In the genomic region with DNA sequence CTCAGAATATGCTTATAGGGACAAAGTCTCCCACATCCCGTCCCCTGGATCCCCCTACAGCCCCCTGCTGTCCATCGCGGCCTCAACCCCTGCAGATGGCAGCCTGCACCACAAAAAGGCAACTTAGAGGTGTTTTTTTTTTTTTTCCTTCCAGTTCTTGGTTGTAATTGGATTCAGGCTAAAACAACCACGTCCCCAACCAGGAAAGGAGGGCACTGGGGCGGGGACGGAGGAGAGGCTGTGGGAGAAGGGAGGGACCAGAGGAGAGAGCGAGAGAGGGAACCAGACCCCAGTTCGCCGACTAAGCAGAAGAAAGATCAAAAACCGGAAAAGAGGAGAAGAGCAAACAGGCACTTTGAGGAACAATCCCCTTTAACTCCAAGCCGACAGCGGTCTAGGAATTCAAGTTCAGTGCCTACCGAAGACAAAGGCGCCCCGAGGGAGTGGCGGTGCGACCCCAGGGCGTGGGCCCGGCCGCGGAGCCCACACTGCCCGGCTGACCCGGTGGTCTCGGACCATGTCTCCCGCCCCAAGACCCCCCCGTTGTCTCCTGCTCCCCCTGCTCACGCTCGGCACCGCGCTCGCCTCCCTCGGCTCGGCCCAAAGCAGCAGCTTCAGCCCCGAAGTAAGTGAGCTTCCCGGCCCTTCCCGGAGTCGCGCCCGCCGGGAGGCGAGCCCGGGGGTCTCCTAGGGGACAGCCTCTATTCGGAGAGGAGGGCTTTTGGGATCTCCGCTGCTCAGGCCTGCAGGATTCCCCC, we compare ENCODE assay signal across 1 cellular context.
TF ChIP-seq lines count a peak whose summit lies in the region.

A gene (plus strand): TSS at position 285 of the 758 bp plus-strand sequence. CDS start 233 bp downstream, at position 518.

TF ChIP-seq in HepG2, 621 proteins besides CTCF, POLR2A, EP300 and RAD21 (continued from another document and continues in another):
- TF ChIP-seq, protein P1, sequence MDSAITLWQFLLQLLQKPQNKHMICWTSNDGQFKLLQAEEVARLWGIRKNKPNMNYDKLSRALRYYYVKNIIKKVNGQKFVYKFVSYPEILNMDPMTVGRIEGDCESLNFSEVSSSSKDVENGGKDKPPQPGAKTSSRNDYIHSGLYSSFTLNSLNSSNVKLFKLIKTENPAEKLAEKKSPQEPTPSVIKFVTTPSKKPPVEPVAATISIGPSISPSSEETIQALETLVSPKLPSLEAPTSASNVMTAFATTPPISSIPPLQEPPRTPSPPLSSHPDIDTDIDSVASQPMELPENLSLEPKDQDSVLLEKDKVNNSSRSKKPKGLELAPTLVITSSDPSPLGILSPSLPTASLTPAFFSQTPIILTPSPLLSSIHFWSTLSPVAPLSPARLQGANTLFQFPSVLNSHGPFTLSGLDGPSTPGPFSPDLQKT (CRISPR knock-in tag; IDR thresholded peaks at IDR 0.05; ENCODE audit: borderline replicate concordance) = no peak
- TF ChIP-seq NFKBIZ (CRISPR knock-in tag; IDR thresholded peaks at IDR 0.05) = no peak
- no peak for TF ChIP-seq ZFP82 (CRISPR knock-in tag; IDR thresholded peaks at IDR 0.05; ENCODE audit: borderline replicate concordance)
- TF ChIP-seq ESRRA (CRISPR knock-in tag; IDR thresholded peaks at IDR 0.05; ENCODE audit: low read depth) = no peak
- 0 out of 2 replicates have a peak, but pooled peaks have one; percentile 21 for TF ChIP-seq SNAPC2 (CRISPR knock-in tag; IDR thresholded peaks at IDR 0.05)
- TF ChIP-seq ZSCAN30 (CRISPR knock-in tag; IDR thresholded peaks at IDR 0.05) = no peak
- no peak for TF ChIP-seq FOXO1 (CRISPR knock-in tag; IDR thresholded peaks at IDR 0.05)
- TF ChIP-seq LCORL (IDR thresholded peaks at IDR 0.05) = no peak
- no peak for TF ChIP-seq LCORL (CRISPR knock-in tag; IDR thresholded peaks at IDR 0.05)
- no peak for TF ChIP-seq RNF2 (conservative IDR thresholded peaks at IDR 0.05; ENCODE audit: low read depth)
- 0 out of 2 replicates have a peak, but pooled peaks have one; percentile 18 for TF ChIP-seq CCDC6 (CRISPR knock-in tag; IDR thresholded peaks at IDR 0.05)
- TF ChIP-seq GATAD1 (CRISPR knock-in tag; IDR thresholded peaks at IDR 0.05) = 0 out of 2 replicates have a peak, but pooled peaks have one; percentile 16
- TF ChIP-seq, protein P2, sequence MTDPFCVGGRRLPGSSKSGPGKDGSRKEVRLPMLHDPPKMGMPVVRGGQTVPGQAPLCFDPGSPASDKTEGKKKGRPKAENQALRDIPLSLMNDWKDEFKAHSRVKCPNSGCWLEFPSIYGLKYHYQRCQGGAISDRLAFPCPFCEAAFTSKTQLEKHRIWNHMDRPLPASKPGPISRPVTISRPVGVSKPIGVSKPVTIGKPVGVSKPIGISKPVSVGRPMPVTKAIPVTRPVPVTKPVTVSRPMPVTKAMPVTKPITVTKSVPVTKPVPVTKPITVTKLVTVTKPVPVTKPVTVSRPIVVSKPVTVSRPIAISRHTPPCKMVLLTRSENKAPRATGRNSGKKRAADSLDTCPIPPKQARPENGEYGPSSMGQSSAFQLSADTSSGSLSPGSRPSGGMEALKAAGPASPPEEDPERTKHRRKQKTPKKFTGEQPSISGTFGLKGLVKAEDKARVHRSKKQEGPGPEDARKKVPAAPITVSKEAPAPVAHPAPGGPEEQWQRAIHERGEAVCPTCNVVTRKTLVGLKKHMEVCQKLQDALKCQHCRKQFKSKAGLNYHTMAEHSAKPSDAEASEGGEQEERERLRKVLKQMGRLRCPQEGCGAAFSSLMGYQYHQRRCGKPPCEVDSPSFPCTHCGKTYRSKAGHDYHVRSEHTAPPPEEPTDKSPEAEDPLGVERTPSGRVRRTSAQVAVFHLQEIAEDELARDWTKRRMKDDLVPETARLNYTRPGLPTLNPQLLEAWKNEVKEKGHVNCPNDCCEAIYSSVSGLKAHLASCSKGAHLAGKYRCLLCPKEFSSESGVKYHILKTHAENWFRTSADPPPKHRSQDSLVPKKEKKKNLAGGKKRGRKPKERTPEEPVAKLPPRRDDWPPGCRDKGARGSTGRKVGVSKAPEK (CRISPR knock-in tag; IDR thresholded peaks at IDR 0.05; ENCODE audit: borderline replicate concordance) = peak; percentile 69; the same call in 1 of the 2 replicates
- TF ChIP-seq MYNN (CRISPR knock-in tag; IDR thresholded peaks at IDR 0.05; ENCODE audit: low read depth) = no peak
- TF ChIP-seq HNF4A (CRISPR knock-in tag; IDR thresholded peaks at IDR 0.05) = no peak
- TF ChIP-seq, protein P3, sequence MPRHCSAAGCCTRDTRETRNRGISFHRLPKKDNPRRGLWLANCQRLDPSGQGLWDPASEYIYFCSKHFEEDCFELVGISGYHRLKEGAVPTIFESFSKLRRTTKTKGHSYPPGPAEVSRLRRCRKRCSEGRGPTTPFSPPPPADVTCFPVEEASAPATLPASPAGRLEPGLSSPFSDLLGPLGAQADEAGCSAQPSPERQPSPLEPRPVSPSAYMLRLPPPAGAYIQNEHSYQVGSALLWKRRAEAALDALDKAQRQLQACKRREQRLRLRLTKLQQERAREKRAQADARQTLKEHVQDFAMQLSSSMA (CRISPR knock-in tag; IDR thresholded peaks at IDR 0.05) = no peak
- TF ChIP-seq SIX1 (CRISPR knock-in tag; IDR thresholded peaks at IDR 0.05; ENCODE audit: borderline replicate concordance) = no peak
- no peak for TF ChIP-seq CREB1 (IDR thresholded peaks at IDR 0.05)
- no peak for TF ChIP-seq CREB1 (CRISPR knock-in tag; IDR thresholded peaks at IDR 0.05)
- TF ChIP-seq RBFOX2 (IDR thresholded peaks at IDR 0.05; ENCODE audit: low read depth, low read length) = no peak
- TF ChIP-seq, protein P4, sequence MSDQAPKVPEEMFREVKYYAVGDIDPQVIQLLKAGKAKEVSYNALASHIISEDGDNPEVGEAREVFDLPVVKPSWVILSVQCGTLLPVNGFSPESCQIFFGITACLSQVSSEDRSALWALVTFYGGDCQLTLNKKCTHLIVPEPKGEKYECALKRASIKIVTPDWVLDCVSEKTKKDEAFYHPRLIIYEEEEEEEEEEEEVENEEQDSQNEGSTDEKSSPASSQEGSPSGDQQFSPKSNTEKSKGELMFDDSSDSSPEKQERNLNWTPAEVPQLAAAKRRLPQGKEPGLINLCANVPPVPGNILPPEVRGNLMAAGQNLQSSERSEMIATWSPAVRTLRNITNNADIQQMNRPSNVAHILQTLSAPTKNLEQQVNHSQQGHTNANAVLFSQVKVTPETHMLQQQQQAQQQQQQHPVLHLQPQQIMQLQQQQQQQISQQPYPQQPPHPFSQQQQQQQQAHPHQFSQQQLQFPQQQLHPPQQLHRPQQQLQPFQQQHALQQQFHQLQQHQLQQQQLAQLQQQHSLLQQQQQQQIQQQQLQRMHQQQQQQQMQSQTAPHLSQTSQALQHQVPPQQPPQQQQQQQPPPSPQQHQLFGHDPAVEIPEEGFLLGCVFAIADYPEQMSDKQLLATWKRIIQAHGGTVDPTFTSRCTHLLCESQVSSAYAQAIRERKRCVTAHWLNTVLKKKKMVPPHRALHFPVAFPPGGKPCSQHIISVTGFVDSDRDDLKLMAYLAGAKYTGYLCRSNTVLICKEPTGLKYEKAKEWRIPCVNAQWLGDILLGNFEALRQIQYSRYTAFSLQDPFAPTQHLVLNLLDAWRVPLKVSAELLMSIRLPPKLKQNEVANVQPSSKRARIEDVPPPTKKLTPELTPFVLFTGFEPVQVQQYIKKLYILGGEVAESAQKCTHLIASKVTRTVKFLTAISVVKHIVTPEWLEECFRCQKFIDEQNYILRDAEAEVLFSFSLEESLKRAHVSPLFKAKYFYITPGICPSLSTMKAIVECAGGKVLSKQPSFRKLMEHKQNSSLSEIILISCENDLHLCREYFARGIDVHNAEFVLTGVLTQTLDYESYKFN (CRISPR knock-in tag; conservative IDR thresholded peaks at IDR 0.05) = peak; percentile 1; the same call in 1 of the 2 replicates
- peak; percentile 93 for TF ChIP-seq AGO2 (optimal IDR thresholded peaks at IDR 0.05; ENCODE audit: low read depth, low read length)
- TF ChIP-seq RAD51 (IDR thresholded peaks at IDR 0.05; ENCODE audit: borderline replicate concordance) = no peak
- TF ChIP-seq, protein P5, sequence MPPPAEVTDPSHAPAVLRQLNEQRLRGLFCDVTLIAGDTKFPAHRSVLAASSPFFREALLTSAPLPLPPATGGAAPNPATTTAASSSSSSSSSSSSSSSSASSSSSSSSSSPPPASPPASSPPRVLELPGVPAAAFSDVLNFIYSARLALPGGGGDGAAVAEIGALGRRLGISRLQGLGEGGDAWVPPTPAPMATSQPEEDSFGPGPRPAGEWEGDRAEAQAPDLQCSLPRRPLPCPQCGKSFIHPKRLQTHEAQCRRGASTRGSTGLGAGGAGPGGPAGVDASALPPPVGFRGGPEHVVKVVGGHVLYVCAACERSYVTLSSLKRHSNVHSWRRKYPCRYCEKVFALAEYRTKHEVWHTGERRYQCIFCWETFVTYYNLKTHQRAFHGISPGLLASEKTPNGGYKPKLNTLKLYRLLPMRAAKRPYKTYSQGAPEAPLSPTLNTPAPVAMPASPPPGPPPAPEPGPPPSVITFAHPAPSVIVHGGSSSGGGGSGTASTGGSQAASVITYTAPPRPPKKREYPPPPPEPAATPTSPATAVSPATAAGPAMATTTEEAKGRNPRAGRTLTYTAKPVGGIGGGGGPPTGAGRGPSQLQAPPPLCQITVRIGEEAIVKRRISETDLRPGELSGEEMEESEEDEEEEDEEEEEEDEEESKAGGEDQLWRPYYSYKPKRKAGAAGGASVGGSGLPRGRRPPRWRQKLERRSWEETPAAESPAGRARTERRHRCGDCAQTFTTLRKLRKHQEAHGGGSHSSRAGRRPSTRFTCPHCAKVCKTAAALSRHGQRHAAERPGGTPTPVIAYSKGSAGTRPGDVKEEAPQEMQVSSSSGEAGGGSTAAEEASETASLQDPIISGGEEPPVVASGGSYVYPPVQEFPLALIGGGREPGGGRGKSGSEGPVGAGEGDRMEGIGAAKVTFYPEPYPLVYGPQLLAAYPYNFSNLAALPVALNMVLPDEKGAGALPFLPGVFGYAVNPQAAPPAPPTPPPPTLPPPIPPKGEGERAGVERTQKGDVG (CRISPR knock-in tag; IDR thresholded peaks at IDR 0.05; ENCODE audit: borderline replicate concordance) = 0 out of 2 replicates have a peak, but pooled peaks have one; percentile 20
- TF ChIP-seq TGIF2 (CRISPR knock-in tag; IDR thresholded peaks at IDR 0.05) = no peak
- TF ChIP-seq, protein P6, sequence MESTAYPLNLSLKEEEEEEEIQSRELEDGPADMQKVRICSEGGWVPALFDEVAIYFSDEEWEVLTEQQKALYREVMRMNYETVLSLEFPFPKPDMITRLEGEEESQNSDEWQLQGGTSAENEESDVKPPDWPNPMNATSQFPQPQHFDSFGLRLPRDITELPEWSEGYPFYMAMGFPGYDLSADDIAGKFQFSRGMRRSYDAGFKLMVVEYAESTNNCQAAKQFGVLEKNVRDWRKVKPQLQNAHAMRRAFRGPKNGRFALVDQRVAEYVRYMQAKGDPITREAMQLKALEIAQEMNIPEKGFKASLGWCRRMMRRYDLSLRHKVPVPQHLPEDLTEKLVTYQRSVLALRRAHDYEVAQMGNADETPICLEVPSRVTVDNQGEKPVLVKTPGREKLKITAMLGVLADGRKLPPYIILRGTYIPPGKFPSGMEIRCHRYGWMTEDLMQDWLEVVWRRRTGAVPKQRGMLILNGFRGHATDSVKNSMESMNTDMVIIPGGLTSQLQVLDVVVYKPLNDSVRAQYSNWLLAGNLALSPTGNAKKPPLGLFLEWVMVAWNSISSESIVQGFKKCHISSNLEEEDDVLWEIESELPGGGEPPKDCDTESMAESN (CRISPR knock-in tag; conservative IDR thresholded peaks at IDR 0.05) = no peak
- no peak for TF ChIP-seq SPEN (CRISPR knock-in tag; IDR thresholded peaks at IDR 0.05; ENCODE audit: low read depth)
- TF ChIP-seq ZNF589 (CRISPR knock-in tag; conservative IDR thresholded peaks at IDR 0.05) = no peak
- TF ChIP-seq RCOR2 (CRISPR knock-in tag; IDR thresholded peaks at IDR 0.05) = no peak
- no peak for TF ChIP-seq ZNF737 (CRISPR knock-in tag; IDR thresholded peaks at IDR 0.05; ENCODE audit: borderline replicate concordance)
- TF ChIP-seq JUN (CRISPR knock-in tag; IDR thresholded peaks at IDR 0.05) = no peak
- 0 out of 2 replicates have a peak, but pooled peaks have one; percentile 13 for TF ChIP-seq SP5 (CRISPR knock-in tag; IDR thresholded peaks at IDR 0.05; ENCODE audit: borderline replicate concordance, low read depth)
- TF ChIP-seq SCMH1 (CRISPR knock-in tag; IDR thresholded peaks at IDR 0.05; ENCODE audit: borderline replicate concordance) = no peak
- TF ChIP-seq, protein P7, sequence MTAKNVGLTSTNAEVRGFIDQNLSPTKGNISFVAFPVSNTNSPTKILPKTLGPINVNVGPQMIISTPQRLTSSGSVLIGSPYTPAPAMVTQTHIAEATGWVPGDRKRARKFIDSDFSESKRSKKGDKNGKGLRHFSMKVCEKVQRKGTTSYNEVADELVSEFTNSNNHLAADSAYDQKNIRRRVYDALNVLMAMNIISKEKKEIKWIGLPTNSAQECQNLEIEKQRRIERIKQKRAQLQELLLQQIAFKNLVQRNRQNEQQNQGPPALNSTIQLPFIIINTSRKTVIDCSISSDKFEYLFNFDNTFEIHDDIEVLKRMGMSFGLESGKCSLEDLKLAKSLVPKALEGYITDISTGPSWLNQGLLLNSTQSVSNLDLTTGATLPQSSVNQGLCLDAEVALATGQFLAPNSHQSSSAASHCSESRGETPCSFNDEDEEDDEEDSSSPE (CRISPR knock-in tag; IDR thresholded peaks at IDR 0.05) = no peak
- TF ChIP-seq, protein P8, sequence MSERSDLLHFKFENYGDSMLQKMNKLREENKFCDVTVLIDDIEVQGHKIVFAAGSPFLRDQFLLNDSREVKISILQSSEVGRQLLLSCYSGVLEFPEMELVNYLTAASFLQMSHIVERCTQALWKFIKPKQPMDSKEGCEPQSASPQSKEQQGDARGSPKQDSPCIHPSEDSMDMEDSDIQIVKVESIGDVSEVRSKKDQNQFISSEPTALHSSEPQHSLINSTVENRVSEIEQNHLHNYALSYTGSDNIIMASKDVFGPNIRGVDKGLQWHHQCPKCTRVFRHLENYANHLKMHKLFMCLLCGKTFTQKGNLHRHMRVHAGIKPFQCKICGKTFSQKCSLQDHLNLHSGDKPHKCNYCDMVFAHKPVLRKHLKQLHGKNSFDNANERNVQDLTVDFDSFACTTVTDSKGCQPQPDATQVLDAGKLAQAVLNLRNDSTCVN (CRISPR knock-in tag; IDR thresholded peaks at IDR 0.05; ENCODE audit: borderline replicate concordance) = no peak
- TF ChIP-seq, protein P9, sequence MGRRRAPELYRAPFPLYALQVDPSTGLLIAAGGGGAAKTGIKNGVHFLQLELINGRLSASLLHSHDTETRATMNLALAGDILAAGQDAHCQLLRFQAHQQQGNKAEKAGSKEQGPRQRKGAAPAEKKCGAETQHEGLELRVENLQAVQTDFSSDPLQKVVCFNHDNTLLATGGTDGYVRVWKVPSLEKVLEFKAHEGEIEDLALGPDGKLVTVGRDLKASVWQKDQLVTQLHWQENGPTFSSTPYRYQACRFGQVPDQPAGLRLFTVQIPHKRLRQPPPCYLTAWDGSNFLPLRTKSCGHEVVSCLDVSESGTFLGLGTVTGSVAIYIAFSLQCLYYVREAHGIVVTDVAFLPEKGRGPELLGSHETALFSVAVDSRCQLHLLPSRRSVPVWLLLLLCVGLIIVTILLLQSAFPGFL (CRISPR knock-in tag; IDR thresholded peaks at IDR 0.05) = no peak
- TF ChIP-seq ZNF343 (CRISPR knock-in tag; IDR thresholded peaks at IDR 0.05) = no peak
- TF ChIP-seq ZNF724P (CRISPR knock-in tag; IDR thresholded peaks at IDR 0.05; ENCODE audit: borderline replicate concordance) = 0 out of 2 replicates have a peak, but pooled peaks have one; percentile 42
- TF ChIP-seq, protein P10, sequence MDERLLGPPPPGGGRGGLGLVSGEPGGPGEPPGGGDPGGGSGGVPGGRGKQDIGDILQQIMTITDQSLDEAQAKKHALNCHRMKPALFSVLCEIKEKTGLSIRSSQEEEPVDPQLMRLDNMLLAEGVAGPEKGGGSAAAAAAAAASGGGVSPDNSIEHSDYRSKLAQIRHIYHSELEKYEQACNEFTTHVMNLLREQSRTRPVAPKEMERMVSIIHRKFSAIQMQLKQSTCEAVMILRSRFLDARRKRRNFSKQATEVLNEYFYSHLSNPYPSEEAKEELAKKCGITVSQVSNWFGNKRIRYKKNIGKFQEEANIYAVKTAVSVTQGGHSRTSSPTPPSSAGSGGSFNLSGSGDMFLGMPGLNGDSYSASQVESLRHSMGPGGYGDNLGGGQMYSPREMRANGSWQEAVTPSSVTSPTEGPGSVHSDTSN (CRISPR knock-in tag; IDR thresholded peaks at IDR 0.05) = no peak
- TF ChIP-seq ZBTB21 (CRISPR knock-in tag; IDR thresholded peaks at IDR 0.05) = 0 out of 2 replicates have a peak, but pooled peaks have one; percentile 16
- TF ChIP-seq GATA4 (IDR thresholded peaks at IDR 0.05; ENCODE audit: borderline replicate concordance, low read depth) = no peak
